ENCODE assay signal across 27 cellular contexts in genomic region chr12:47851303-47851952, GRCh38. TPM values are rescaled to one million over a fixed set of nuclear protein-coding genes. Genes with fewer than 3 reads are reported as not detected.
DNase-seq lines count a peak whose midpoint lies in the region; ATAC-seq, FAIRE-seq and TF ChIP-seq lines count a peak whose summit lies in the region.
"Had no signal": no experiment of that assay in that cellular context is flagged by ENCODE, and none has a peak within 500 bp of the region (broad histone marks: within the 10 kb centered on the region; RNA-seq: fewer than 3 reads in every experiment).

No MANE protein-coding gene starts in this region.

- no peaks in the 10 kb centered on the region for H3K9me3 ChIP-seq in K562 (replicated peaks; ENCODE audit: control insufficient read depth, insufficient read depth, low read depth, low read length)
- H3K9me3 ChIP-seq in MM.1S (replicated peaks; ENCODE audit: insufficient read depth, low read length) = no peaks in the 10 kb centered on the region
- H3K9me3 ChIP-seq in CD8-positive, alpha-beta memory T cell (ENCODE audit: low read length) = no peaks in the 10 kb centered on the region
- H3K9me3 ChIP-seq: esophagus muscularis mucosa, psoas muscle had no signal

- 0 out of 2 replicates have a peak, but pooled peaks cover 5% of the 10 kb centered on the region for H4K20me1 ChIP-seq in K562 (replicated peaks; ENCODE audit: control insufficient read depth, insufficient read depth, low read length)
- no peaks in the 10 kb centered on the region for H4K20me1 ChIP-seq in MM.1S (ENCODE audit: insufficient read depth, low read length)

- H3K4me1 ChIP-seq in K562 (replicated peaks in 1 of 2; ENCODE audit: control insufficient read depth in 2 of 2, insufficient read depth in 2 of 2, low read length in 2 of 2) = peaks cover 5 to 22% of the 10 kb centered on the region in 2 experiments; a peak in 3 of 5 replicates
- H3K4me1 ChIP-seq in MM.1S (ENCODE audit: low read length) = 0 out of 2 replicates have a peak, but pooled peaks cover 10% of the 10 kb centered on the region
- H3K4me1 ChIP-seq in CD8-positive, alpha-beta memory T cell (ENCODE audit: insufficient read depth, low read length) = no peaks in the 10 kb centered on the region
- H3K4me1 ChIP-seq: esophagus muscularis mucosa had no signal

- 63% methylated on average over 3 of the region's 3 CpGs for WGBS in K562 (ENCODE audit: insufficient coverage, low coverage, missing lambda C conversion rate)

- CTCF ChIA-PET in activated CD4-positive, alpha-beta T cell treated with anti-CD3 and anti-CD28 coated beads, Interleukin-2, amount 10 ng/mL, durations not matched to agents 7 days and 5 days (lab: Charles Lee) = interaction anchor here (1.5 to 1.6 kb wide), 3 partner anchors 12 to 133 kb away, joined by 3 to 4 read pairs (median 4); no protein-coding TSS in a partner anchor
- CTCF ChIA-PET in K562 (lab: Yijun Ruan, JAX; ENCODE audit: low intra/inter-chr PET ratio) = no interaction called here
- CTCF ChIA-PET in CD8-positive, alpha-beta memory T cell (lab: Charles Lee) = no interaction called here

- intact Hi-C loops in activated CD4-positive, alpha-beta T cell treated with anti-CD3 and anti-CD28 coated beads, Interleukin-2, amount 10 ng/mL, durations not matched to agents 24 days and 14 days (cut with micrococcal nuclease) = no loop called here
- intact Hi-C loops in K562 (cut with micrococcal nuclease) = no loop called here

- no peak for DNase-seq in activated CD4-positive, alpha-beta T cell treated with anti-CD3 and anti-CD28 coated beads, Interleukin-2, amount 10 ng/mL, durations not matched to agents 24 days and 14 days
- no peak for DNase-seq in activated CD4-positive, alpha-beta T cell treated with anti-CD3 and anti-CD28 coated beads, Interleukin-2, amount 10 ng/mL, durations not matched to agents 7 days and 5 days
- DNase-seq in GM19239 (ENCODE audit: insufficient read length, low spot score) (no peak), K562 (ENCODE audit: extremely low read depth in 1 of 4, low spot score in 3 of 4) (no peak), omental fat pad (ENCODE audit: low spot score) (no peak), MM.1S (no peak), AML-193 (lab: John Stamatoyannopoulos, UW) (no peak)
- DNase-seq in CD8-positive, alpha-beta memory T cell = no peak
- DNase-seq: activated CD4-positive, alpha-beta T cell treated with anti-CD3 and anti-CD28 coated beads for 4 hours; DMS79 treated with DMSO at 0.1 percent for 48 hours; HFFc6; hypothalamus; NCI-H1105; NCI-H2081; psoas muscle; SHP77 treated with DMSO at 0.1 percent for 48 hours; stimulated activated CD4-positive, alpha-beta T cell treated with anti-CD3 and anti-CD28 coated beads, Interleukin-2, amount 100 ng/mL, for 48 hours; SW 1271 had no signal

- FAIRE-seq in GM19239 (lab: Jason Lieb, UNC) (peak; percentile 8), K562 (lab: Jason Lieb, UNC) (no peak)
- FAIRE-seq: A204.1, frontal cortex, GM12878, islet of Langerhans had no signal

- no peak for TF ChIP-seq EP300 in K562 (IDR thresholded peaks at IDR 0.05; ENCODE audit: low read length)

- no peaks in the 10 kb centered on the region for H3K27me3 Mint-ChIP-seq in activated CD4-positive, alpha-beta T cell treated with anti-CD3 and anti-CD28 coated beads, Interleukin-2, amount 10 ng/mL, durations not matched to agents 24 days and 14 days
- no peaks in the 10 kb centered on the region for H3K27me3 Mint-ChIP-seq in activated CD4-positive, alpha-beta T cell treated with anti-CD3 and anti-CD28 coated beads, Interleukin-2, amount 10 ng/mL, durations not matched to agents 7 days and 5 days
- no peaks in the 10 kb centered on the region for H3K27me3 Mint-ChIP-seq in CD8-positive, alpha-beta memory T cell
- H3K27me3 Mint-ChIP-seq: activated naive CD8-positive, alpha-beta T cell; B cell had no signal

- POLR2A ChIA-PET in activated CD4-positive, alpha-beta T cell treated with anti-CD3 and anti-CD28 coated beads, Interleukin-2, amount 10 ng/mL, durations not matched to agents 7 days and 5 days (lab: Charles Lee) = no interaction called here
- POLR2A ChIA-PET in K562 (lab: Yijun Ruan, JAX) = interaction anchor here (0.6 to 1.2 kb wide), 4 partner anchors 18 to 45 kb away, joined by 3 to 4 read pairs (median 3); no protein-coding TSS in a partner anchor
- POLR2A ChIA-PET in CD8-positive, alpha-beta memory T cell (lab: Charles Lee) = interaction anchor here (0.7 kb wide), 1 partner anchor 1179 kb away, joined by 3 read pairs; no protein-coding TSS in a partner anchor

- H3K36me3 Mint-ChIP-seq in activated CD4-positive, alpha-beta T cell treated with anti-CD3 and anti-CD28 coated beads, Interleukin-2, amount 10 ng/mL, durations not matched to agents 24 days and 14 days (ENCODE audit: low read depth) = peaks cover 74% of the 10 kb centered on the region
- H3K36me3 Mint-ChIP-seq in activated CD4-positive, alpha-beta T cell treated with anti-CD3 and anti-CD28 coated beads, Interleukin-2, amount 10 ng/mL, durations not matched to agents 7 days and 5 days (ENCODE audit: low read depth) = peaks cover 15% of the 10 kb centered on the region
- H3K36me3 Mint-ChIP-seq in CD8-positive, alpha-beta memory T cell = peaks cover 0 to 2% (median 0%) of the 10 kb centered on the region in 3 donors
- H3K36me3 Mint-ChIP-seq: type B pancreatic cell had no signal

- H3K4me2 ChIP-seq in K562 (ENCODE audit: insufficient read depth, low read length) (peak overlapping the region; percentile 43; the same call in 1 of the 2 replicates), MM.1S (ENCODE audit: low read depth, low read length) (no peak overlapping the region)

- no peaks in the 10 kb centered on the region for H3K27me3 ChIP-seq in K562 (ENCODE audit: control insufficient read depth in 2 of 2, insufficient read depth in 2 of 2, low read length in 2 of 2)
- no peaks in the 10 kb centered on the region for H3K27me3 ChIP-seq in MM.1S (replicated peaks; ENCODE audit: insufficient read depth, low read length)
- H3K27me3 ChIP-seq in CD8-positive, alpha-beta memory T cell (ENCODE audit: insufficient read depth, low read length, poor library complexity, severe bottlenecking) = no peaks in the 10 kb centered on the region
- H3K27me3 ChIP-seq: esophagus muscularis mucosa had no signal

- peaks cover 18% of the 10 kb centered on the region for H3K4me1 Mint-ChIP-seq in activated CD4-positive, alpha-beta T cell treated with anti-CD3 and anti-CD28 coated beads, Interleukin-2, amount 10 ng/mL, durations not matched to agents 24 days and 14 days
- no peaks in the 10 kb centered on the region for H3K4me1 Mint-ChIP-seq in activated CD4-positive, alpha-beta T cell treated with anti-CD3 and anti-CD28 coated beads, Interleukin-2, amount 10 ng/mL, durations not matched to agents 7 days and 5 days
- no peaks in the 10 kb centered on the region for H3K4me1 Mint-ChIP-seq in CD8-positive, alpha-beta memory T cell
- H3K4me1 Mint-ChIP-seq: B cell had no signal

- no peaks in the 10 kb centered on the region for H3F3A ChIP-seq in MM.1S (ENCODE audit: insufficient read depth, low read length)

- H3K4me3 ChIP-seq in K562 (no peak overlapping the region), MM.1S (ENCODE audit: low read length) (no peak overlapping the region)
- H3K4me3 ChIP-seq in CD8-positive, alpha-beta memory T cell (ENCODE audit: low read length) = no peak overlapping the region
- H3K4me3 ChIP-seq: esophagus muscularis mucosa, GM12878, psoas muscle, smooth muscle cell had no signal

- no peaks in the 10 kb centered on the region for H3K9me3 Mint-ChIP-seq in activated CD4-positive, alpha-beta T cell treated with anti-CD3 and anti-CD28 coated beads, Interleukin-2, amount 10 ng/mL, durations not matched to agents 24 days and 14 days
- H3K9me3 Mint-ChIP-seq in activated CD4-positive, alpha-beta T cell treated with anti-CD3 and anti-CD28 coated beads, Interleukin-2, amount 10 ng/mL, durations not matched to agents 7 days and 5 days = no peaks in the 10 kb centered on the region
- no peaks in the 10 kb centered on the region for H3K9me3 Mint-ChIP-seq in CD8-positive, alpha-beta memory T cell
- H3K9me3 Mint-ChIP-seq: HFFc6, type B pancreatic cell had no signal

- TF ChIP-seq RAD21 in K562 (CRISPR knock-in tag; conservative IDR thresholded peaks at IDR 0.05 in 1 of 2, IDR thresholded peaks at IDR 0.05 in 1 of 2) = no peak

- H3K9me1 ChIP-seq in K562 (ENCODE audit: control insufficient read depth, insufficient read depth, low read length) = no peaks in the 10 kb centered on the region

- H3K4me3 Mint-ChIP-seq in activated CD4-positive, alpha-beta T cell treated with anti-CD3 and anti-CD28 coated beads, Interleukin-2, amount 10 ng/mL, durations not matched to agents 24 days and 14 days = no peak overlapping the region
- no peak overlapping the region for H3K4me3 Mint-ChIP-seq in activated CD4-positive, alpha-beta T cell treated with anti-CD3 and anti-CD28 coated beads, Interleukin-2, amount 10 ng/mL, durations not matched to agents 7 days and 5 days
- H3K4me3 Mint-ChIP-seq in CD8-positive, alpha-beta memory T cell = no peak overlapping the region
- H3K4me3 Mint-ChIP-seq: activated naive CD8-positive, alpha-beta T cell; B cell; HFFc6; type B pancreatic cell had no signal

- TF ChIP-seq POLR2A in K562 (conservative IDR thresholded peaks at IDR 0.05) = no peak

- H2AFZ ChIP-seq in K562 (ENCODE audit: low read depth, low read length) (no peak overlapping the region), MM.1S (ENCODE audit: low read length) (no peak overlapping the region)

- H3K9ac ChIP-seq in K562 (ENCODE audit: insufficient read depth in 1 of 2, low read depth in 2 of 2, low read length in 2 of 2) (peak overlapping the region in 1 of 2 experiments; percentile 49; a peak in 1 of 4 replicates), MM.1S (ENCODE audit: low read length) (no peak overlapping the region)

- no peaks in the 10 kb centered on the region for H3K79me2 ChIP-seq in K562 (ENCODE audit: control insufficient read depth, insufficient read depth, low read length)
- H3K79me2 ChIP-seq in MM.1S (ENCODE audit: low read length) = no peaks in the 10 kb centered on the region

- H3K36me3 ChIP-seq in K562 (ENCODE audit: control insufficient read depth, insufficient read depth, low read length) (no peaks in the 10 kb centered on the region), MM.1S (replicated peaks; ENCODE audit: insufficient read depth, low read length) (peaks cover 5% of the 10 kb centered on the region; the same call in 1 of the 2 replicates)
- H3K36me3 ChIP-seq in CD8-positive, alpha-beta memory T cell (ENCODE audit: insufficient read depth, low read length) = no peaks in the 10 kb centered on the region
- H3K36me3 ChIP-seq: esophagus muscularis mucosa had no signal

- in situ Hi-C loops in K562 (cut with MboI) = no loop called here

- peak overlapping the region; percentile 72 for H3K27ac Mint-ChIP-seq in activated CD4-positive, alpha-beta T cell treated with anti-CD3 and anti-CD28 coated beads, Interleukin-2, amount 10 ng/mL, durations not matched to agents 24 days and 14 days
- no peak overlapping the region for H3K27ac Mint-ChIP-seq in activated CD4-positive, alpha-beta T cell treated with anti-CD3 and anti-CD28 coated beads, Interleukin-2, amount 10 ng/mL, durations not matched to agents 7 days and 5 days
- no peak overlapping the region for H3K27ac Mint-ChIP-seq in CD8-positive, alpha-beta memory T cell
- H3K27ac Mint-ChIP-seq: activated naive CD8-positive, alpha-beta T cell; B cell; HFFc6; type B pancreatic cell had no signal

- no peak overlapping the region; the same call in 2 of the 3 replicates for H3K27ac ChIP-seq in K562 (ENCODE audit: extremely low read depth, low read depth, low read length)
- no peak overlapping the region for H3K27ac ChIP-seq in MM.1S (ENCODE audit: low read length)
- H3K27ac ChIP-seq in CD8-positive, alpha-beta memory T cell (ENCODE audit: low read depth, low read length) = no peak overlapping the region
- H3K27ac ChIP-seq: esophagus muscularis mucosa, psoas muscle had no signal

- TF ChIP-seq CTCF in K562 (IDR thresholded peaks at IDR 0.05 in 2 of 3, conservative IDR thresholded peaks at IDR 0.05 in 1 of 3; ENCODE audit: insufficient read depth in 2 of 3, low read depth in 1 of 3, low read length in 3 of 3) (no peak), omental fat pad (IDR thresholded peaks at IDR 0.05) (no peak), MM.1S (IDR thresholded peaks at IDR 0.05; ENCODE audit: low read length) (no peak)

- no peaks in the 10 kb centered on the region for H3K9me2 ChIP-seq in MM.1S (replicated peaks; ENCODE audit: insufficient read depth, low read length)

- ATAC-seq in K562 = peak; percentile 13
- peak; percentile 5 for ATAC-seq in omental fat pad (ENCODE audit: low FRiP score)
- ATAC-seq: GM12878 had no signal

- BruUV-seq in K562 (replicated peaks; lab: Mats Ljungman, UMichigan) = no TSS peak

RNA-seq across cellular contexts. Expression of gene HDAC7, which starts 31.7 kb away (rescaled TPM):
- total RNA-seq in activated CD4-positive, alpha-beta T cell treated with anti-CD3 and anti-CD28 coated beads, Interleukin-2, amount 10 ng/mL, durations not matched to agents 24 days and 14 days = 405 and 419 TPM in 2 replicates
- 100 to 1,000 TPM; 218 to 232 TPM for total RNA-seq in activated CD4-positive, alpha-beta T cell treated with anti-CD3 and anti-CD28 coated beads, Interleukin-2, amount 10 ng/mL, durations not matched to agents 7 days and 5 days
- 123 and 300 TPM in 2 replicates for total RNA-seq in K562 (2011; cell fraction: chromatin; rRNA removed; ENCODE audit: low replicate concordance)
- total RNA-seq in K562 (2011; cell fraction: nucleolus; rRNA removed) = 143 and 147 TPM in 2 replicates
- total RNA-seq in K562 (2011; cell fraction: nucleoplasm; rRNA removed) = 123 and 161 TPM in 2 replicates
- total RNA-seq in K562 (2014; rRNA removed) (38.4 and 57.4 TPM in 2 replicates), K562 (2014; rRNA removed; fragmentation: Illumina TruSeq; extraction: Trizol) (22.2 and 30.2 TPM in 2 replicates), K562 (2015; rRNA removed; fragmentation: Illumina TruSeq; extraction: Trizol) (26.7 and 28.2 TPM in 2 replicates), K562 (2021) (119 and 129 TPM in 2 replicates), omental fat pad (100 to 1,000 TPM in 1 of 4 donors, 10 to 100 TPM in 3; 40.3 to 102 (median 62.9) TPM)
- polyA plus RNA-seq in K562 (2011; rRNA removed) (31.1 and 33.7 TPM in 2 replicates), K562 (2014; fragmentation: Illumina TruSeq; extraction: Trizol) (71.9 and 82.7 TPM in 2 replicates), K562 (2014; fragmentation: Nextera tagmentation; extraction: Ambion mirVana) (1 to 10 TPM; 2.5 to 3.8 TPM), K562 (2014; rRNA removed) (78.0 and 82.7 TPM in 2 replicates)
- 20.6 and 43.9 TPM in 2 replicates for polyA plus RNA-seq in K562 (2011; cell fraction: cytosol; rRNA removed)
- 215 and 430 TPM in 2 replicates for polyA plus RNA-seq in K562 (2011; cell fraction: nucleus; rRNA removed)
- 67.8 and 112 TPM in 2 replicates for polyA plus RNA-seq in K562 (2012)
- 8.5 and 12.0 TPM in 2 replicates for polyA minus RNA-seq in K562 (2011; rRNA and poly(A)+ RNA removed)
- 28.2 and 32.6 TPM in 2 replicates for polyA minus RNA-seq in K562 (2011; cell fraction: cytosol; rRNA and poly(A)+ RNA removed)
- 41.2 and 50.1 TPM in 2 replicates for polyA minus RNA-seq in K562 (2011; cell fraction: nucleus; rRNA and poly(A)+ RNA removed)
- total RNA-seq in CD8-positive, alpha-beta memory T cell = 100 to 1,000 TPM; 206 to 207 TPM
- 23.1 TPM for polyA plus RNA-seq in CD8-positive, alpha-beta memory T cell

RNA-seq across cellular contexts. Expression of gene VDR, which starts 53.4 kb away (rescaled TPM):
- 267 and 277 TPM in 2 replicates for total RNA-seq in activated CD4-positive, alpha-beta T cell treated with anti-CD3 and anti-CD28 coated beads, Interleukin-2, amount 10 ng/mL, durations not matched to agents 24 days and 14 days
- 10 to 100 TPM; 16.4 to 17.3 TPM for total RNA-seq in activated CD4-positive, alpha-beta T cell treated with anti-CD3 and anti-CD28 coated beads, Interleukin-2, amount 10 ng/mL, durations not matched to agents 7 days and 5 days
- total RNA-seq in K562 (2011; cell fraction: chromatin; rRNA removed; ENCODE audit: low replicate concordance) = 2.1 and 5.2 TPM in 2 replicates
- 2.1 and 3.3 TPM in 2 replicates for total RNA-seq in K562 (2011; cell fraction: nucleolus; rRNA removed)
- total RNA-seq in K562 (2011; cell fraction: nucleoplasm; rRNA removed) = 2.3 and 2.4 TPM in 2 replicates
- total RNA-seq in K562 (2014; rRNA removed) = 2.2 and 2.7 TPM in 2 replicates
- 1.8 and 1.9 TPM in 2 replicates for total RNA-seq in K562 (2014; rRNA removed; fragmentation: Illumina TruSeq; extraction: Trizol)
- 1.2 TPM in 2 replicates for total RNA-seq in K562 (2015; rRNA removed; fragmentation: Illumina TruSeq; extraction: Trizol)
- 4.2 and 4.8 TPM in 2 replicates for total RNA-seq in K562 (2021)
- 1.1 and 2.4 TPM in 2 replicates for polyA plus RNA-seq in K562 (2011; rRNA removed)
- polyA plus RNA-seq in K562 (2011; cell fraction: cytosol; rRNA removed) = 0.78 and 3.6 TPM in 2 replicates
- 0.59 and 1.7 TPM in 2 replicates for polyA plus RNA-seq in K562 (2011; cell fraction: nucleus; rRNA removed)
- 2.8 and 5.2 TPM in 2 replicates for polyA plus RNA-seq in K562 (2012)
- polyA plus RNA-seq in K562 (2014; fragmentation: Illumina TruSeq; extraction: Trizol) = 4.0 and 4.3 TPM in 2 replicates
- polyA plus RNA-seq in K562 (2014; fragmentation: Nextera tagmentation; extraction: Ambion mirVana) = under 1 TPM; 0.61 to 0.62 TPM
- 1.8 and 2.0 TPM in 2 replicates for polyA plus RNA-seq in K562 (2014; rRNA removed)
- 1.7 and 5.0 TPM in 2 replicates for polyA minus RNA-seq in K562 (2011; rRNA and poly(A)+ RNA removed)
- polyA minus RNA-seq in K562 (2011; cell fraction: cytosol; rRNA and poly(A)+ RNA removed) = 1.5 and 3.2 TPM in 2 replicates
- 1.00 and 2.4 TPM in 2 replicates for polyA minus RNA-seq in K562 (2011; cell fraction: nucleus; rRNA and poly(A)+ RNA removed)
- total RNA-seq in omental fat pad = 1 to 10 TPM; 2.8 to 10.0 (median 6.3) TPM
- total RNA-seq in CD8-positive, alpha-beta memory T cell = 10 to 100 TPM; 79.6 to 83.4 TPM
- polyA plus RNA-seq in CD8-positive, alpha-beta memory T cell = 0.54 TPM
- total RNA-seq: frontal cortex had no signal

Comparison
In these comparisons a context has a peak if more than half of its experiments do, and no peak if none do; other contexts are left out.
1. RNA of gene VDR, which starts 53.4 kb away (total RNA-seq): 267 to 277 TPM in activated CD4-positive, alpha-beta T cell treated with anti-CD3 and anti-CD28 coated beads, Interleukin-2, amount 10 ng/mL, durations not matched to agents 24 days and 14 days and 79.6 to 83.4 TPM in CD8-positive, alpha-beta memory T cell; 16.4 to 17.3 TPM in activated CD4-positive, alpha-beta T cell treated with anti-CD3 and anti-CD28 coated beads, Interleukin-2, amount 10 ng/mL, durations not matched to agents 7 days and 5 days, 2.8 to 10.0 TPM in omental fat pad and 1.2 to 5.2 TPM in K562; every median in the first group is over 4 times any median in the second.